Comparison of ENCODE assay signal across 16 cellular contexts in genomic region chr14:85421166-85421877, GRCh38.
DNase-seq lines count a peak whose midpoint lies in the region; TF ChIP-seq lines count a peak whose summit lies in the region.
"Had no signal": no experiment of that assay in that cellular context is flagged by ENCODE, and none has a peak within 500 bp of the region (broad histone marks: within the 10 kb centered on the region; RNA-seq: fewer than 3 reads in every experiment).

No MANE protein-coding gene starts in this region.

- H3K27me3 ChIP-seq in AG04450 (ENCODE audit: control insufficient read depth, insufficient read depth, low read length) = no peaks in the 10 kb centered on the region
- H3K27me3 ChIP-seq: BLaER1 had no signal

- no peak overlapping the region for H3K27ac ChIP-seq in AG04450 (ENCODE audit: low read depth, low read length)
- H3K27ac ChIP-seq: BLaER1 had no signal

- H3K4me1 Mint-ChIP-seq in HFFc6 (ENCODE audit: low read depth) = peaks cover 55% of the 10 kb centered on the region
- H3K4me1 Mint-ChIP-seq in mesothelial cell of epicardium = peaks cover 35% of the 10 kb centered on the region
- H3K4me1 Mint-ChIP-seq: activated CD8-positive, alpha-beta memory T cell treated with anti-CD3 and anti-CD28 coated beads, Interleukin-2, amount 10 ng/mL, durations not matched to agents 7 days and 5 days had no signal

- H3K4me3 Mint-ChIP-seq in HFFc6 (peak overlapping the region; percentile 44; the same call in 1 of the 2 replicates), mesothelial cell of epicardium (no peak overlapping the region)
- H3K4me3 Mint-ChIP-seq: activated CD8-positive, alpha-beta memory T cell treated with anti-CD3 and anti-CD28 coated beads, Interleukin-2, amount 10 ng/mL, durations not matched to agents 7 days and 5 days; stimulated activated naive CD8-positive, alpha-beta T cell treated with anti-CD3 and anti-CD28 coated beads, Interleukin-15, Interleukin-2, amounts not matched to agents 100 ng/mL and 50 ng/mL, for 24 hours had no signal

- CTCF ChIA-PET in AG04450 (lab: Charles Lee) = no interaction called here

- H3K9me3 ChIP-seq in AG04450 (ENCODE audit: control insufficient read depth, insufficient read depth, low read length) = no peaks in the 10 kb centered on the region
- H3K9me3 ChIP-seq: BLaER1, HAP-1 had no signal

- H3K27ac Mint-ChIP-seq in HFFc6 = peak overlapping the region; percentile 77
- H3K27ac Mint-ChIP-seq in mesothelial cell of epicardium = no peak overlapping the region
- H3K27ac Mint-ChIP-seq: activated CD8-positive, alpha-beta memory T cell treated with anti-CD3 and anti-CD28 coated beads, Interleukin-2, amount 10 ng/mL, durations not matched to agents 7 days and 5 days; activated naive CD4-positive, alpha-beta T cell treated with anti-CD3 and anti-CD28 coated beads, Interleukin-2, amount 50 U/mL, for 72 hours; stimulated activated naive CD8-positive, alpha-beta T cell treated with anti-CD3 and anti-CD28 coated beads, Interleukin-15, Interleukin-2, amounts not matched to agents 100 ng/mL and 50 ng/mL, for 24 hours had no signal

- no peaks in the 10 kb centered on the region for H3K27me3 Mint-ChIP-seq in HFFc6 (ENCODE audit: insufficient read depth)
- no peaks in the 10 kb centered on the region for H3K27me3 Mint-ChIP-seq in mesothelial cell of epicardium (ENCODE audit: low read depth)
- H3K27me3 Mint-ChIP-seq: activated CD8-positive, alpha-beta memory T cell treated with anti-CD3 and anti-CD28 coated beads, Interleukin-2, amount 10 ng/mL, durations not matched to agents 7 days and 5 days; stimulated activated naive CD8-positive, alpha-beta T cell treated with anti-CD3 and anti-CD28 coated beads, Interleukin-15, Interleukin-2, amounts not matched to agents 100 ng/mL and 50 ng/mL, for 24 hours had no signal

- peak; percentile 33 for DNase-seq in AG04450 (ENCODE audit: low read depth, low spot score)
- peak; percentile 76 for DNase-seq in HFFc6
- peak; percentile 51 for DNase-seq in T1000 (lab: John Stamatoyannopoulos, UW)
- DNase-seq in fibroblast of the conjunctiva (ENCODE audit: low read depth) = peak; percentile 67
- DNase-seq in NK-92 (lab: John Stamatoyannopoulos, UW; ENCODE audit: unreplicated experiment) = no peak
- DNase-seq in D341Med (ENCODE audit: low spot score) = no peak
- DNase-seq in mesothelial cell of epicardium (ENCODE audit: low spot score in 2 of 2, unreplicated experiment in 2 of 2) = no peak
- no peak for DNase-seq in activated CD4-positive, alpha-beta T cell treated with anti-CD3 and anti-CD28 coated beads, Interleukin-2, amount 50 U/mL, for 1 hour
- DNase-seq: activated CD8-positive, alpha-beta memory T cell treated with anti-CD3 and anti-CD28 coated beads, Interleukin-2, amount 10 ng/mL, durations not matched to agents 7 days and 5 days; foreskin melanocyte; kidney; NCI-H1417 had no signal

- H3K36me3 Mint-ChIP-seq in HFFc6 (ENCODE audit: low read depth) (no peaks in the 10 kb centered on the region), mesothelial cell of epicardium (no peaks in the 10 kb centered on the region)
- H3K36me3 Mint-ChIP-seq: activated CD8-positive, alpha-beta memory T cell treated with anti-CD3 and anti-CD28 coated beads, Interleukin-2, amount 10 ng/mL, durations not matched to agents 7 days and 5 days; activated naive CD4-positive, alpha-beta T cell treated with anti-CD3 and anti-CD28 coated beads, Interleukin-2, amount 50 U/mL, for 72 hours had no signal

- no peak for TF ChIP-seq CTCF in AG04450 (IDR thresholded peaks at IDR 0.05; ENCODE audit: low read depth, low read length)
- TF ChIP-seq CTCF in HFFc6 (IDR thresholded peaks at IDR 0.05) = no peak
- TF ChIP-seq CTCF in mesothelial cell of epicardium (IDR thresholded peaks at IDR 0.05; ENCODE audit: unreplicated experiment) = no peak

- no peaks in the 10 kb centered on the region for H3K9me3 Mint-ChIP-seq in HFFc6
- H3K9me3 Mint-ChIP-seq in mesothelial cell of epicardium = no peaks in the 10 kb centered on the region

- no peak overlapping the region for H3K4me3 ChIP-seq in AG04450 (ENCODE audit: low read depth, low read length)
- H3K4me3 ChIP-seq: BLaER1, HAP-1 had no signal

- POLR2A ChIA-PET in AG04450 (lab: Yijun Ruan, JAX) = interaction anchor here (0.6 kb wide), 1 partner anchor 95 kb away, joined by 4 read pairs; no protein-coding TSS in a partner anchor

Comparison
In these comparisons a context has a peak if more than half of its experiments do, and no peak if none do; other contexts are left out.
1. DNase-seq: peak in AG04450 (single experiment), HFFc6 (single experiment), T1000 (single experiment) and fibroblast of the conjunctiva (single experiment); none in NK-92 (single experiment), D341Med (single experiment), mesothelial cell of epicardium (0 of 2) and activated CD4-positive, alpha-beta T cell treated with anti-CD3 and anti-CD28 coated beads, Interleukin-2, amount 50 U/mL, for 1 hour (single experiment).